Comparison of ENCODE assay signal across 23 cellular contexts in the genomic region with DNA sequence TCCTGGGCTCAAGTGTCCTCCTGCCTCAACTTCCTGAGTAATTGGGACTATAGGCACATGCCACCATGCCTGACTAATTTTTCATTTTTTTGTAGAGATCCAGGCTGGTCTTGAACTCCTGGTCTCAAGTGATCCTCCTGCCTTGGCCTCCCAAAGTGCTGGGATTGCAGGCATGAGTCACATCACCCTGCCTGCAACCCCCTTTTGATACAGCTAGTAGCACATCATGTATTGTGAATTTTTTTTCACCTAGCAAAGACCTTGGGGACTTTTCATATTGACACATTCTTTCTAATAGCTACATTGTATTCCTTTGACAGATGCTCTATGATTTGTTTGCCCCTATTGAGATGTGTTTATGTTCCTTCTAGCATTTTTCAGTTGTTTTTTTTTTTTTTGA.
"Had no signal": no experiment of that assay in that cellular context is flagged by ENCODE, and none has a peak within 500 bp of the region (broad histone marks: within the 10 kb centered on the region; RNA-seq: fewer than 3 reads in every experiment).

No MANE protein-coding gene starts in this region.

- H3K27ac Mint-ChIP-seq: endodermal cell, type B pancreatic cell had no signal

- H3K36me3 ChIP-seq: cardiac muscle cell, vagina had no signal

- H3K4me3 ChIP-seq: body of pancreas, cardiac muscle cell, gastroesophageal sphincter, mucosa of descending colon, sigmoid colon, smooth muscle cell, vagina had no signal

- H3K4me1 ChIP-seq: body of pancreas had no signal

- H3K27ac ChIP-seq: body of pancreas, cardiac muscle cell, epithelial cell of prostate, gastroesophageal sphincter, sigmoid colon, vagina, VCaP had no signal

- H3K4me1 Mint-ChIP-seq: endodermal cell had no signal

- H3K4me3 Mint-ChIP-seq: endodermal cell; stimulated activated naive B cell treated with anti-CD40 and anti-IgM and Interleukin-4, amounts not matched to agents 10 μg/mL and 1 μg/mL and 100 μg/mL, for 72 hours; type B pancreatic cell had no signal

- H3K27me3 Mint-ChIP-seq: stimulated activated naive B cell treated with anti-CD40 and anti-IgM and Interleukin-4, amounts not matched to agents 10 μg/mL and 1 μg/mL and 100 μg/mL, for 72 hours; type B pancreatic cell had no signal

- ATAC-seq: activated CD4-positive, CD25-positive, alpha-beta regulatory T cell treated with anti-CD3 and anti-CD28 coated beads, Interleukin-2, amount 50 U/mL, for 24 hours; body of pancreas; gastroesophageal sphincter; mucosa of descending colon; stimulated activated naive B cell treated with anti-CD40 and anti-IgM and Interleukin-4, amounts not matched to agents 10 μg/mL and 1 μg/mL and 100 μg/mL, for 72 hours had no signal

- H3K27me3 ChIP-seq: body of pancreas, cardiac muscle cell, gastroesophageal sphincter, sigmoid colon, vagina had no signal

- H3K36me3 Mint-ChIP-seq: type B pancreatic cell had no signal

- H3K9me3 ChIP-seq: body of pancreas, gastroesophageal sphincter, mucosa of descending colon, sigmoid colon, vagina had no signal

- DNase-seq: activated CD4-positive, alpha-beta T cell treated with anti-CD3 and anti-CD28 coated beads, Interleukin-2, amount 50 U/mL, for 1 hour; activated CD8-positive, alpha-beta memory T cell treated with anti-CD3 and anti-CD28 coated beads for 24 hours; activated naive CD4-positive, alpha-beta T cell treated with Interleukin-2 at 50 U/mL for 16 hours; activated T-cell treated with anti-CD3 and anti-CD28 coated beads, Interleukin-2, amount 50 U/mL, for 48 hours; anterior cingulate cortex; body of pancreas; cortex of kidney; endodermal cell; head of caudate nucleus; hypothalamus; mesendoderm; mucosa of descending colon; sigmoid colon; stimulated activated CD4-positive, alpha-beta T cell treated with anti-CD3 and anti-CD28 coated beads, Interleukin-15, amount 100 ng/mL, for 24 hours; stimulated activated naive B cell treated with anti-CD40 and anti-IgM and Interleukin-4, amounts not matched to agents 10 μg/mL and 1 μg/mL and 100 μg/mL, for 72 hours had no signal

- H3K9me3 Mint-ChIP-seq: endodermal cell, type B pancreatic cell had no signal
